8 cellular contexts compared by ENCODE assay signal in genomic region chr1:2921970-2922686, GRCh38.
DNase-seq lines count a peak whose midpoint lies in the region; ATAC-seq and TF ChIP-seq lines count a peak whose summit lies in the region.

No MANE protein-coding gene starts in this region.

- H3K4me1 Mint-ChIP-seq in activated T-cell treated with anti-CD3 and anti-CD28 coated beads, Interleukin-2, amount 50 U/mL, for 24 hours (ENCODE audit: low read depth), result peaks cover 6% of the 10 kb centered on the region

- no peak for ATAC-seq in lung (ENCODE audit: insufficient read depth, low FRiP score)
- ATAC-seq in upper lobe of right lung, result peak; percentile 42

- no peaks in the 10 kb centered on the region for H3K4me1 ChIP-seq in BE2C
- no peaks in the 10 kb centered on the region for H3K4me1 ChIP-seq in lung (ENCODE audit: control insufficient read depth in 2 of 2, insufficient read depth in 2 of 2, low read length in 2 of 2)
- no peaks in the 10 kb centered on the region for H3K4me1 ChIP-seq in upper lobe of right lung

- H3K36me3 ChIP-seq in BE2C (no peaks in the 10 kb centered on the region), lung (ENCODE audit: control insufficient read depth in 2 of 2, insufficient read depth in 2 of 2, low read length in 2 of 2) (no peaks in the 10 kb centered on the region), upper lobe of right lung (no peaks in the 10 kb centered on the region)

- intact Hi-C loops in upper lobe of right lung (cut with DNase I), result no loop called here

- H3K4me3 ChIP-seq in BE2C (ENCODE audit: low read depth, low read length) (no peak overlapping the region), lung (no peak overlapping the region), upper lobe of right lung (no peak overlapping the region)

- WGBS in lung, 2 donors, result 51 to 72% methylated on average over 27 of the region's 27 CpGs

- DNase-seq in BE2C, result no peak
- peak; percentile 68 for DNase-seq in activated T-cell treated with anti-CD3 and anti-CD28 coated beads, Interleukin-2, amount 50 U/mL, for 24 hours
- DNase-seq in lung (ENCODE audit: low spot score), result no peak
- no peak for DNase-seq in upper lobe of right lung
- no peak for DNase-seq in H4 (ENCODE audit: low spot score)
- DNase-seq in COR-L47 (lab: John Stamatoyannopoulos, UW), result no peak
- DNase-seq in NCI-H524 treated with DMSO at 0.1 percent for 48 hours (lab: John Stamatoyannopoulos, UW), result no peak

- H3K27ac ChIP-seq in lung (ENCODE audit: low read depth in 1 of 2, low read length in 1 of 2) (no peak overlapping the region), upper lobe of right lung (no peak overlapping the region)

- no peaks in the 10 kb centered on the region; the same call in 1 of the 2 replicates for H3K27me3 ChIP-seq in BE2C
- no peaks in the 10 kb centered on the region for H3K27me3 ChIP-seq in lung (ENCODE audit: control insufficient read depth, insufficient read depth)
- H3K27me3 ChIP-seq in upper lobe of right lung, result peaks cover 28% of the 10 kb centered on the region

- H3K4me3 Mint-ChIP-seq in activated T-cell treated with anti-CD3 and anti-CD28 coated beads, Interleukin-2, amount 50 U/mL, for 24 hours, result no peak overlapping the region

- H3K27ac Mint-ChIP-seq in activated T-cell treated with anti-CD3 and anti-CD28 coated beads, Interleukin-2, amount 50 U/mL, for 24 hours, result no peak overlapping the region

- H3K9me3 ChIP-seq in BE2C (no peaks in the 10 kb centered on the region), lung (ENCODE audit: control insufficient read depth in 2 of 2, insufficient read depth in 1 of 2, low read length in 1 of 2) (no peaks in the 10 kb centered on the region), upper lobe of right lung (no peaks in the 10 kb centered on the region)

- H3K9me3 Mint-ChIP-seq in activated T-cell treated with anti-CD3 and anti-CD28 coated beads, Interleukin-2, amount 50 U/mL, for 24 hours, result no peaks in the 10 kb centered on the region

- peaks cover 7% of the 10 kb centered on the region for H3K27me3 Mint-ChIP-seq in activated T-cell treated with anti-CD3 and anti-CD28 coated beads, Interleukin-2, amount 50 U/mL, for 24 hours

- TF ChIP-seq CTCF in BE2C (IDR thresholded peaks at IDR 0.05; ENCODE audit: low read depth, low read length), result peak; percentile 41
- peak; percentile 83 for TF ChIP-seq CTCF in LNCAP (IDR thresholded peaks at IDR 0.05)
- TF ChIP-seq CTCF in lung (IDR thresholded peaks at IDR 0.05; ENCODE audit: control extremely low read depth, extremely low read depth), result peak; percentile 13
- peak; percentile 56 for TF ChIP-seq CTCF in upper lobe of right lung (IDR thresholded peaks at IDR 0.05)

- no peaks in the 10 kb centered on the region for H3K36me3 Mint-ChIP-seq in activated T-cell treated with anti-CD3 and anti-CD28 coated beads, Interleukin-2, amount 50 U/mL, for 24 hours (ENCODE audit: low read depth)

Comparison
In these comparisons a context has a peak if more than half of its experiments do, and no peak if none do; other contexts are left out.
1. CTCF ChIP-seq: peak in every context shown above with its lines; median percentile 83 in LNCAP; 56 in upper lobe of right lung; 41 in BE2C; 13 in lung.